Comparison of ENCODE assay signal across 22 cellular contexts in genomic region chr15:70416851-70417250, GRCh38.
"Had no signal": no experiment of that assay in that cellular context is flagged by ENCODE, and none has a peak within 500 bp of the region (broad histone marks: within the 10 kb centered on the region; RNA-seq: fewer than 3 reads in every experiment).

No MANE protein-coding gene starts in this region.

- DNase-seq: effector CD4-positive, alpha-beta T cell; endodermal cell; foreskin melanocyte; head of caudate nucleus; kidney; mammary epithelial cell; mucosa of descending colon; natural killer cell; retina; stimulated activated CD4-positive, alpha-beta T cell treated with anti-CD3 and anti-CD28 coated beads, Interleukin-2, amount 100 ng/mL, for 24 hours; stimulated activated CD4-positive, alpha-beta T cell treated with anti-CD3 and anti-CD28 coated beads, Interleukin-4, amount 100 ng/mL, for 4 hours; stimulated activated naive B cell treated with anti-CD40 and anti-IgM and Interleukin-4, amounts not matched to agents 10 μg/mL and 1 μg/mL and 100 μg/mL, for 72 hours; stimulated activated naive CD8-positive, alpha-beta T cell treated with anti-CD3 and anti-CD28 coated beads, Interleukin-15, amount 100 ng/mL, for 72 hours; transverse colon had no signal

- H3K36me3 ChIP-seq: prostate gland, thoracic aorta, transverse colon had no signal

- H3K9me3 ChIP-seq: mucosa of descending colon, prostate gland, thoracic aorta, transverse colon had no signal

- H3K9ac ChIP-seq: parathyroid adenoma had no signal

- ATAC-seq: left lobe of liver; mucosa of descending colon; natural killer cell; sciatic nerve; stimulated activated naive B cell treated with anti-CD40 and anti-IgM and Interleukin-4, amounts not matched to agents 10 μg/mL and 1 μg/mL and 100 μg/mL, for 72 hours; stimulated activated naive CD8-positive, alpha-beta T cell treated with anti-CD3 and anti-CD28 coated beads, Interleukin-15, amount 100 ng/mL, for 72 hours had no signal

- H2AFZ ChIP-seq: hepatocyte, parathyroid adenoma had no signal

- H3K4me2 ChIP-seq: hepatocyte had no signal

- H3K27ac ChIP-seq: coronary artery, hepatocyte, parathyroid adenoma, prostate gland, skin epidermis, thoracic aorta, transverse colon had no signal

- H3K4me3 ChIP-seq: coronary artery, hepatocyte, mucosa of descending colon, prostate gland, skin epidermis, thoracic aorta, transverse colon had no signal

- FAIRE-seq: kidney had no signal
